Comparison of ENCODE assay signal across 1 cellular context in genomic region chr1:184509105-184509504, GRCh38.
TF ChIP-seq lines count a peak whose summit lies in the region.

No MANE protein-coding gene starts in this region.

TF ChIP-seq in SK-N-SH, 30 proteins besides CTCF, POLR2A, EP300 and RAD21 (continued from another document):
- no peak for TF ChIP-seq MAX (IDR thresholded peaks at IDR 0.05; ENCODE audit: low read depth)
- no peak for TF ChIP-seq TEAD4 (IDR thresholded peaks at IDR 0.05; ENCODE audit: borderline replicate concordance, insufficient read depth)
- TF ChIP-seq GABPA (IDR thresholded peaks at IDR 0.05; ENCODE audit: low read depth), result no peak
- no peak for TF ChIP-seq POLR2AphosphoS5 (IDR thresholded peaks at IDR 0.05; ENCODE audit: low read depth, low read length)
- no peak for TF ChIP-seq JUND (IDR thresholded peaks at IDR 0.05)
- TF ChIP-seq ELF1 (IDR thresholded peaks at IDR 0.05), result no peak
TF ChIP-seq in SK-N-SH: peak in this region for 0.
